Comparison of ENCODE assay signal across 9 cellular contexts in the genomic region with DNA sequence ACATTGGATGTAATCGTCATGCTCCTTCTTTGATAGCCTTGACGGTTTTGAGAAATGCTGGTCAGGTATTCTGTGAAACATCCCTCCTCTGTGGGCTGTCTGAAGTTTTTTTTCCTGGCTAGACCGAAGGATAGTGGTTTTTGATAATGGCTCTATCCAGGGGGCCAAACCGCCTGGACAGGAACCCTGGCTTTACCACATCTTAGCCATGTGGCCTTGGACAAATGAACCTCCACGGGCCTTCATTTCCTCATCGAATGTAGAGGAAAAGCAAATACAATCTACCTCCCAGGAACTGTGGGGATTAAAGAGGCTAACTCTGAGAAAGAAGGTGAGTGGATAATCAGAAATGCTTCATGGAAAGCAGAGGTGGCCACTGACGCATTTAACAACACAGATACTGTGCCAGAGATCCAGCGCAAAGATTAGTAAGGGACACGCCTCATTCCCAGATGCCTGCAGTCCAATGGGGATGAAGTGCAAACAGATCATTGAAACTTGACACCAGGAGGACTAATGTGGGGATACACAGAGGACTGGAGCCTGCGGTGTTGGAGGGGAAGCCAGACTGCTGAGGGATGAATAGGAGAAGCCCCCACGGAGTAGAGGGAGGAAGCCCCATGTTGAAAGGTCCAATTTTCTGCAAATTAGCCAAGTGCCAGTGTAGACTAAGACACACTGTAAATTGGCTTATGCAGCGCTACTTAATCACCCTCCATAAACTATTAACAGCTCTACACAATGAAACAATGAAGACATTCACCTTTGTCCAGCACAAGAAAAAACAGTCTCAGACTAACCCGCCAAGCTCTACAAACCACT. TPM values are rescaled to one million over a fixed set of nuclear protein-coding genes. Genes with fewer than 3 reads are reported as not detected.
DNase-seq lines count a peak whose midpoint lies in the region; ATAC-seq and TF ChIP-seq lines count a peak whose summit lies in the region.
"Had no signal": no experiment of that assay in that cellular context is flagged by ENCODE, and none has a peak within 500 bp of the region (broad histone marks: within the 10 kb centered on the region; RNA-seq: fewer than 3 reads in every experiment).

No MANE protein-coding gene starts in this region.

- no peak overlapping the region for H2AFZ ChIP-seq in GM23248

- H3K27ac ChIP-seq in GM23248 = peak overlapping the region; percentile 64
- no peak overlapping the region for H3K27ac ChIP-seq in substantia nigra (ENCODE audit: low read depth, low read length, poor library complexity, severe bottlenecking)

- no peak overlapping the region for H3K4me3 ChIP-seq in GM23248

- 72 to 79% methylated on average over 13 of the region's 13 CpGs for WGBS in GM23248 (ENCODE audit: low coverage in 1 of 2, low lambda C conversion rate in 2 of 2, missing lambda C conversion rate in 2 of 2), 2 experiments

- in situ Hi-C loops in GM23248 (cut with MboI) = no loop called here

- H3K79me2 ChIP-seq in GM23248 (ENCODE audit: insufficient read depth) = peaks cover 100% of the 10 kb centered on the region

- peaks cover 39% of the 10 kb centered on the region for H3F3A ChIP-seq in GM23248 (ENCODE audit: insufficient read depth)

- H3K27me3 ChIP-seq in GM23248 (replicated peaks; ENCODE audit: insufficient read depth) = no peaks in the 10 kb centered on the region

- H4K20me1 ChIP-seq in GM23248 (ENCODE audit: insufficient read depth) = peaks cover 9% of the 10 kb centered on the region; the same call in 1 of the 2 replicates

- no peaks in the 10 kb centered on the region for H3K9me3 Mint-ChIP-seq in osteocyte (ENCODE audit: unreplicated experiment)

- no peaks in the 10 kb centered on the region for H3K9me2 ChIP-seq in GM23248 (ENCODE audit: insufficient read depth)

- H3K9me3 ChIP-seq in GM23248 (ENCODE audit: low read depth) = no peaks in the 10 kb centered on the region

- peaks cover 78% of the 10 kb centered on the region for H3K4me1 Mint-ChIP-seq in osteocyte (ENCODE audit: unreplicated experiment)

- no peak for ATAC-seq in GM18502 (IDR thresholded peaks at IDR 0.05; ENCODE audit: poor library complexity, unreplicated experiment)

- H3K4me1 ChIP-seq in GM23248 (ENCODE audit: insufficient read depth) = peaks cover 26% of the 10 kb centered on the region

- H3K36me3 Mint-ChIP-seq in osteocyte (ENCODE audit: unreplicated experiment) = peaks cover 2% of the 10 kb centered on the region

- H3K27me3 Mint-ChIP-seq in osteocyte (ENCODE audit: unreplicated experiment) = no peaks in the 10 kb centered on the region

- H3K36me3 ChIP-seq in GM23248 (ENCODE audit: low read depth) = no peaks in the 10 kb centered on the region

- H3K4me3 Mint-ChIP-seq in osteocyte (ENCODE audit: unreplicated experiment) = no peak overlapping the region

- peak; percentile 78 for DNase-seq in GM23248
- DNase-seq in NCI-H524 (lab: John Stamatoyannopoulos, UW) = peak; percentile 77 to 90
- DNase-seq in ecto neural progenitor cell (ENCODE audit: low spot score) = peak; percentile 69
- DNase-seq in osteocyte (ENCODE audit: extremely low spot score, unreplicated experiment) = no peak
- no peak for DNase-seq in substantia nigra (lab: John Stamatoyannopoulos, UW)
- DNase-seq in activated CD4-positive, alpha-beta T cell treated with anti-CD3 and anti-CD28 coated beads for 4 hours = no peak
- no peak for DNase-seq in foreskin melanocyte
- DNase-seq: stimulated activated naive CD4-positive, alpha-beta T cell had no signal

- H3K9ac ChIP-seq in GM23248 = no peak overlapping the region

- peak overlapping the region; percentile 1 for H3K4me2 ChIP-seq in GM23248 (ENCODE audit: unreplicated experiment)

- H3K27ac Mint-ChIP-seq in osteocyte (ENCODE audit: unreplicated experiment) = peak overlapping the region; percentile 58

- TF ChIP-seq CTCF in osteocyte (IDR thresholded peaks at IDR 0.05) = no peak

RNA-seq across cellular contexts. Expression of a gene that starts 41.6 kb away (rescaled TPM):
- 43.2 and 49.1 TPM in 2 replicates for total RNA-seq in GM23248 (2014; rRNA removed; shearing (Covaris generic))
- polyA plus RNA-seq in GM23248 (2016; fragmentation: Nextera tagmentation; extraction: Ambion mirVana) = 42.2 and 47.0 TPM in 2 replicates
- 87.8 and 89.5 TPM in 2 replicates for total RNA-seq in osteocyte

Comparison
In these comparisons a context has a peak if more than half of its experiments do, and no peak if none do; other contexts are left out.
1. DNase-seq: peak in GM23248 (single experiment), NCI-H524 (2 of 2) and ecto neural progenitor cell (single experiment); none in osteocyte (single experiment), substantia nigra (0 of 49), activated CD4-positive, alpha-beta T cell treated with anti-CD3 and anti-CD28 coated beads for 4 hours (0 of 2) and foreskin melanocyte (single experiment).